Comparison of ENCODE assay signal across 9 cellular contexts in the genomic region with DNA sequence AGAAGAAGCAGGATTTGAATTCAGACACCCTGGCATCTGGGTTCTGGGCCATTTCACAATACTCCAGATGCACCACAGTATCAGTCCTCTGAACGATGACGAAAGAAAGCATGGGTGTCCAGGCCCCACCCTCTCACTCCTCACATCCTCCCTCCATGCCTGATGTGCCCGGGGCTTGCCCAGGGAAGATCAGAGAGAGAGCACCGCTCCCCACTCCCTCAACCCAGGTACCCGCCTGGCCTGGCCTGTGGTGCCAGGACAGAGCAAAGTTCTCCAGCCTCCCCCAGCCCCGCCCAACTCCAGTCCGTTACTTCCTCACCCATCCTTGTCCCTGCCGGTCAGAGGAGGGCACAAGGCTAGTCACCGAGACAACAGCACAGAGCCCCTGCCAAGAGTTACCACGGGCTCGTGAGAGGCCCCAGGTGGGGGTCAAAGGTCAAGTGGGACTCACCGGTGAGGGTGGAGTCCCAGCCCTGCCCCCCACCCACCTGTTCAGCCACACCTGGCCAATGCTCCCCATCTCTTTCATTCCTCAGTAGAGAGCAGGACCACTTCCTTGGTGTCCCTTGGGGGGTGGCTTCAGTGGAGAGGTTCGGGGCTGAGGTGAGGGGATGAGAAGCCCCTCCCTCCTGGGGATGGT. TPM values are rescaled to one million over a fixed set of nuclear protein-coding genes. Genes with fewer than 3 reads are reported as not detected.
DNase-seq lines count a peak whose midpoint lies in the region; ATAC-seq and TF ChIP-seq lines count a peak whose summit lies in the region.
"Had no signal": no experiment of that assay in that cellular context is flagged by ENCODE, and none has a peak within 500 bp of the region (broad histone marks: within the 10 kb centered on the region; RNA-seq: fewer than 3 reads in every experiment).

No MANE protein-coding gene starts in this region.

- H3K27ac Mint-ChIP-seq in CD4-positive, alpha-beta memory T cell = peak overlapping the region; percentile 99 to 100 (median 99)
- peak overlapping the region; percentile 83 for H3K27ac Mint-ChIP-seq in glutamatergic neuron (ENCODE audit: unreplicated experiment)

- peak overlapping the region; percentile 99 for H3K27ac ChIP-seq in CD4-positive, alpha-beta memory T cell (ENCODE audit: low read depth, low read length)
- peak overlapping the region; percentile 98 for H3K27ac ChIP-seq in psoas muscle
- H3K27ac ChIP-seq: KMS-11 had no signal

- WGBS in psoas muscle, 3 donors = 12 to 30% (median 19%) methylated on average over 13 of the region's 13 CpGs

- peaks cover 97% of the 10 kb centered on the region for H3K4me1 ChIP-seq in CD4-positive, alpha-beta memory T cell (ENCODE audit: insufficient read depth, low read length)
- H3K4me1 ChIP-seq in psoas muscle = peaks cover 97% of the 10 kb centered on the region

- no peaks in the 10 kb centered on the region for H3K9me3 ChIP-seq in CD4-positive, alpha-beta memory T cell (ENCODE audit: control insufficient read depth in 1 of 2, low read length in 2 of 2)
- H3K9me3 ChIP-seq in psoas muscle = no peaks in the 10 kb centered on the region

- H3K4me1 Mint-ChIP-seq in CD4-positive, alpha-beta memory T cell = peaks cover 61 to 87% (median 72%) of the 10 kb centered on the region in 4 donors
- peaks cover 54% of the 10 kb centered on the region for H3K4me1 Mint-ChIP-seq in glutamatergic neuron (ENCODE audit: low read depth, unreplicated experiment)

- CTCF ChIA-PET in CD4-positive, alpha-beta memory T cell (lab: Charles Lee; ENCODE audit: partially characterized antibody) = interaction anchor here (0.8 to 2.5 kb wide), 3 partner anchors 8 to 129 kb away, joined by 3 to 9 read pairs (median 3); partner anchors contain the start of gene BCL9L

- H3K27me3 ChIP-seq in CD4-positive, alpha-beta memory T cell (ENCODE audit: insufficient read depth, low read length) = no peaks in the 10 kb centered on the region
- H3K27me3 ChIP-seq in psoas muscle (ENCODE audit: insufficient read depth in 3 of 3, low read length in 2 of 3) = no peaks in the 10 kb centered on the region

- H3K9me3 Mint-ChIP-seq in CD4-positive, alpha-beta memory T cell = peaks cover 0 to 2% (median 0%) of the 10 kb centered on the region in 8 donors
- peaks cover 4% of the 10 kb centered on the region for H3K9me3 Mint-ChIP-seq in glutamatergic neuron (ENCODE audit: unreplicated experiment)

- no peaks in the 10 kb centered on the region for H3K36me3 ChIP-seq in CD4-positive, alpha-beta memory T cell (ENCODE audit: insufficient read depth, low read length)
- H3K36me3 ChIP-seq in psoas muscle (ENCODE audit: insufficient read depth in 1 of 2, low read depth in 1 of 2) = no peaks in the 10 kb centered on the region

- peak in 3 of 4 donors; percentile 27 to 39 (median 30) for ATAC-seq in psoas muscle
- no peak for ATAC-seq in HG03135 (IDR thresholded peaks at IDR 0.05; ENCODE audit: unreplicated experiment)
- ATAC-seq in GM18517 (IDR thresholded peaks at IDR 0.05; ENCODE audit: unreplicated experiment) = no peak
- ATAC-seq in GM19397 (IDR thresholded peaks at IDR 0.05; ENCODE audit: unreplicated experiment) = no peak

- POLR2A ChIA-PET in CD4-positive, alpha-beta memory T cell (lab: Charles Lee; ENCODE audit: partially characterized antibody) = no interaction called here

- no peaks in the 10 kb centered on the region for H3K27me3 Mint-ChIP-seq in CD4-positive, alpha-beta memory T cell
- H3K27me3 Mint-ChIP-seq in glutamatergic neuron (ENCODE audit: unreplicated experiment) = no peaks in the 10 kb centered on the region

- peak overlapping the region; percentile 39 to 52 for H3K4me3 ChIP-seq in CD4-positive, alpha-beta memory T cell (ENCODE audit: low read length in 2 of 2)
- H3K4me3 ChIP-seq in psoas muscle = peak overlapping the region; percentile 57

- TF ChIP-seq CTCF in glutamatergic neuron (IDR thresholded peaks at IDR 0.05; ENCODE audit: partially characterized antibody, unreplicated experiment) = no peak
- TF ChIP-seq CTCF in psoas muscle (IDR thresholded peaks at IDR 0.05) = no peak

- peak; percentile 60 to 88 (median 63) for DNase-seq in CD4-positive, alpha-beta memory T cell
- peak; percentile 79 for DNase-seq in M059J (ENCODE audit: low read depth)
- peak; percentile 59 for DNase-seq in activated naive CD4-positive, alpha-beta T cell treated with anti-CD3 and anti-CD28 coated beads, Interleukin-2, amount 50 U/mL, for 16 hours
- no peak for DNase-seq in glutamatergic neuron
- peak; percentile 82 to 88 for DNase-seq in psoas muscle

- H3K36me3 Mint-ChIP-seq in CD4-positive, alpha-beta memory T cell = peaks cover 16 to 45% of the 10 kb centered on the region in 2 donors
- H3K36me3 Mint-ChIP-seq in glutamatergic neuron (ENCODE audit: unreplicated experiment) = no peaks in the 10 kb centered on the region

- intact Hi-C loops in CD4-positive, alpha-beta memory T cell (cut with micrococcal nuclease) = no loop called here
- intact Hi-C loops in psoas muscle (cut with DNase I) = no loop called here

- peak overlapping the region; percentile 83 to 99 (median 88) for H3K4me3 Mint-ChIP-seq in CD4-positive, alpha-beta memory T cell
- peak overlapping the region; percentile 63 for H3K4me3 Mint-ChIP-seq in glutamatergic neuron (ENCODE audit: unreplicated experiment)

RNA-seq across cellular contexts. Expression of gene BCL9L, which starts 8.1 kb away (rescaled TPM):
- 100 to 1,000 TPM; 216 to 232 TPM for total RNA-seq in CD4-positive, alpha-beta memory T cell
- 10 to 100 TPM in 1 of 2 donors, under 1 TPM in 1; 0.45 to 10.9 TPM for polyA plus RNA-seq in CD4-positive, alpha-beta memory T cell
- 15.9 and 27.4 TPM in 2 replicates for total RNA-seq in M059J (2014; rRNA removed; shearing (Covaris generic))
- total RNA-seq in glutamatergic neuron (ENCODE audit: unreplicated experiment) (13.0 TPM), psoas muscle (100 to 1,000 TPM in 1 of 4 donors, 10 to 100 TPM in 3; 52.4 to 124 (median 68.0) TPM)
- polyA plus RNA-seq in psoas muscle = 10 to 100 TPM in 1 of 3 donors, 1 to 10 TPM in 2; 8.1 to 31.2 (median 8.6) TPM

RNA-seq across cellular contexts. Expression of gene CXCR5, which starts 33.9 kb away (rescaled TPM):
- total RNA-seq in CD4-positive, alpha-beta memory T cell = 10 to 100 TPM; 21.1 to 21.5 TPM
- polyA plus RNA-seq in CD4-positive, alpha-beta memory T cell = 10 to 100 TPM in 1 of 2 donors, 1 to 10 TPM in 1; 7.9 to 18.2 TPM
- total RNA-seq in M059J (2014; rRNA removed; shearing (Covaris generic)) = not detected in 2 replicates
- total RNA-seq in glutamatergic neuron (ENCODE audit: unreplicated experiment) (not detected), psoas muscle (under 1 TPM in 1 of 4 donors, not detected in 3; 0.17 TPM)
- under 1 TPM; 0.14 to 0.25 (median 0.21) TPM for polyA plus RNA-seq in psoas muscle

RNA-seq across cellular contexts. Expression of gene UPK2, which starts 38.5 kb away (rescaled TPM):
- total RNA-seq in CD4-positive, alpha-beta memory T cell = not detected
- not detected for polyA plus RNA-seq in CD4-positive, alpha-beta memory T cell
- not detected in 2 replicates for total RNA-seq in M059J (2014; rRNA removed; shearing (Covaris generic))
- total RNA-seq in glutamatergic neuron (ENCODE audit: unreplicated experiment) (not detected), psoas muscle (not detected)
- under 1 TPM in 1 of 3 donors, not detected in 2; 0.23 TPM for polyA plus RNA-seq in psoas muscle

RNA-seq across cellular contexts. Expression of gene FOXR1, which starts 54.0 kb away (rescaled TPM):
- total RNA-seq in CD4-positive, alpha-beta memory T cell = not detected
- polyA plus RNA-seq in CD4-positive, alpha-beta memory T cell = not detected
- total RNA-seq in M059J (2014; rRNA removed; shearing (Covaris generic)) = not detected in 2 replicates
- total RNA-seq in glutamatergic neuron (ENCODE audit: unreplicated experiment) (not detected), psoas muscle (not detected)
- not detected for polyA plus RNA-seq in psoas muscle

Comparison
In these comparisons a context has a peak if more than half of its experiments do, and no peak if none do; other contexts are left out.
1. ATAC-seq: peak in psoas muscle (3 of 4); none in HG03135 (single experiment), GM18517 (single experiment) and GM19397 (single experiment).
2. RNA of gene CXCR5, which starts 33.9 kb away (total RNA-seq): 21.1 to 21.5 TPM in CD4-positive, alpha-beta memory T cell; 0.17 TPM in psoas muscle, not detected in M059J and not detected in glutamatergic neuron (single experiment); every median in the first group is over 10 times any median in the second.